ENCODE assay signal across 33 cellular contexts in genomic region chr11:103948331-103948730, GRCh38.
"Had no signal": no experiment of that assay in that cellular context is flagged by ENCODE, and none has a peak within 500 bp of the region (broad histone marks: within the 10 kb centered on the region; RNA-seq: fewer than 3 reads in every experiment).

No MANE protein-coding gene starts in this region.

- H3K27me3 ChIP-seq: left lung, pancreas, upper lobe of left lung, vagina had no signal

- H3K27ac Mint-ChIP-seq: activated CD4-positive, alpha-beta memory T cell treated with anti-CD3 and anti-CD28 coated beads, Interleukin-2, amount 10 ng/mL, durations not matched to agents 7 days and 5 days; activated CD4-positive, alpha-beta T cell treated with anti-CD3 and anti-CD28 coated beads, Interleukin-2, amount 10 ng/mL, durations not matched to agents 7 days and 5 days; activated naive CD4-positive, alpha-beta T cell treated with anti-CD3 and anti-CD28 coated beads, Interleukin-2, amount 10 ng/mL, durations not matched to agents 7 days and 5 days; activated naive CD8-positive, alpha-beta T cell treated with anti-CD3 and anti-CD28 coated beads, Interleukin-2, amount 10 ng/mL, durations not matched to agents 7 days and 5 days; activated T-cell treated with anti-CD3 and anti-CD28 coated beads, Interleukin-2, amount 50 U/mL, for 24 hours; stimulated activated memory B cell treated with anti-CD40 and anti-IgM and Interleukin-4, amounts not matched to agents 10 μg/mL and 1 μg/mL and 100 μg/mL, for 72 hours; stimulated activated naive CD8-positive, alpha-beta T cell treated with anti-CD3 and anti-CD28 coated beads, Interleukin-15, amount 100 ng/mL, for 72 hours; T-helper 1 cell treated with Interleukin-12 subunit alpha and Interleukin-12 subunit beta and Interleukin-4 antibody, amounts not matched to agents 30 μg/mL and 1 μg/mL, for 36 hours; WTC11 had no signal

- H3K4me1 ChIP-seq: left lung, pancreas, prostate gland, upper lobe of left lung, vagina had no signal

- H3K36me3 Mint-ChIP-seq: activated naive CD4-positive, alpha-beta T cell treated with anti-CD3 and anti-CD28 coated beads, Interleukin-2, amount 10 ng/mL, durations not matched to agents 7 days and 5 days; activated naive CD8-positive, alpha-beta T cell treated with anti-CD3 and anti-CD28 coated beads, Interleukin-2, amount 10 ng/mL, durations not matched to agents 7 days and 5 days; stimulated activated memory B cell treated with anti-CD40 and anti-IgM and Interleukin-4, amounts not matched to agents 10 μg/mL and 1 μg/mL and 100 μg/mL, for 72 hours had no signal

- DNase-seq: activated CD4-positive, alpha-beta memory T cell treated with anti-CD3 and anti-CD28 coated beads, Interleukin-2, amount 10 ng/mL, durations not matched to agents 7 days and 5 days; activated CD4-positive, alpha-beta T cell treated with anti-CD3 and anti-CD28 coated beads for 1 hour; activated CD4-positive, alpha-beta T cell treated with anti-CD3 and anti-CD28 coated beads, Interleukin-2, amount 10 ng/mL, durations not matched to agents 7 days and 5 days; activated CD8-positive, alpha-beta memory T cell treated with anti-CD3 and anti-CD28 coated beads, Interleukin-2, amount 50 U/mL, for 48 hours; activated gamma-delta T cell; activated naive CD4-positive, alpha-beta T cell treated with anti-CD3 and anti-CD28 coated beads, Interleukin-2, amount 10 ng/mL, durations not matched to agents 7 days and 5 days; activated naive CD8-positive, alpha-beta T cell treated with anti-CD3 and anti-CD28 coated beads, Interleukin-2, amount 10 ng/mL, durations not matched to agents 7 days and 5 days; activated T-cell treated with anti-CD3 and anti-CD28 coated beads, Interleukin-2, amount 50 U/mL, for 24 hours; amygdala; dermis blood vessel endothelial cell; effector CD4-positive, alpha-beta T cell; head of caudate nucleus; hypothalamus; kidney glomerular epithelial cell; left lung; nucleus accumbens; pancreas; retina; stimulated activated CD4-positive, alpha-beta T cell treated with anti-CD3 and anti-CD28 coated beads, Interleukin-12 subunit alpha, Interleukin-12 subunit beta, amount 100 ng/mL, for 4 hours; stimulated activated CD4-positive, alpha-beta T cell treated with anti-CD3 and anti-CD28 coated beads, Interleukin-4, amount 100 ng/mL, for 24 hours; stimulated activated naive CD8-positive, alpha-beta T cell treated with anti-CD3 and anti-CD28 coated beads, Interleukin-15, amount 100 ng/mL, for 72 hours; substantia nigra; SW 1271; T-helper 9 cell; upper lobe of left lung had no signal

- H3K9me3 Mint-ChIP-seq: activated CD4-positive, alpha-beta memory T cell treated with anti-CD3 and anti-CD28 coated beads, Interleukin-2, amount 10 ng/mL, durations not matched to agents 7 days and 5 days; activated CD4-positive, alpha-beta T cell treated with anti-CD3 and anti-CD28 coated beads, Interleukin-2, amount 10 ng/mL, durations not matched to agents 7 days and 5 days; activated naive CD4-positive, alpha-beta T cell treated with anti-CD3 and anti-CD28 coated beads, Interleukin-2, amount 10 ng/mL, durations not matched to agents 7 days and 5 days; activated naive CD8-positive, alpha-beta T cell treated with anti-CD3 and anti-CD28 coated beads, Interleukin-2, amount 10 ng/mL, durations not matched to agents 7 days and 5 days; activated T-cell treated with anti-CD3 and anti-CD28 coated beads, Interleukin-2, amount 50 U/mL, for 24 hours; neural crest cell; stimulated activated memory B cell treated with anti-CD40 and anti-IgM and Interleukin-4, amounts not matched to agents 10 μg/mL and 1 μg/mL and 100 μg/mL, for 72 hours; T-helper 1 cell treated with Interleukin-12 subunit alpha and Interleukin-12 subunit beta and Interleukin-4 antibody, amounts not matched to agents 30 μg/mL and 1 μg/mL, for 36 hours; WTC11 had no signal

- H3K4me1 Mint-ChIP-seq: activated CD4-positive, alpha-beta memory T cell treated with anti-CD3 and anti-CD28 coated beads, Interleukin-2, amount 10 ng/mL, durations not matched to agents 7 days and 5 days; activated CD4-positive, alpha-beta T cell treated with anti-CD3 and anti-CD28 coated beads, Interleukin-2, amount 10 ng/mL, durations not matched to agents 7 days and 5 days; activated naive CD4-positive, alpha-beta T cell treated with anti-CD3 and anti-CD28 coated beads, Interleukin-2, amount 10 ng/mL, durations not matched to agents 7 days and 5 days; activated naive CD8-positive, alpha-beta T cell treated with anti-CD3 and anti-CD28 coated beads, Interleukin-2, amount 10 ng/mL, durations not matched to agents 7 days and 5 days; neural crest cell; stimulated activated memory B cell treated with anti-CD40 and anti-IgM and Interleukin-4, amounts not matched to agents 10 μg/mL and 1 μg/mL and 100 μg/mL, for 72 hours; stimulated activated naive CD8-positive, alpha-beta T cell treated with anti-CD3 and anti-CD28 coated beads, Interleukin-15, amount 100 ng/mL, for 72 hours; WTC11 had no signal

- H3K4me3 ChIP-seq: left lung, lung, pancreas, prostate gland, skin epidermis, upper lobe of left lung, vagina had no signal

- H3K27ac ChIP-seq: left lung, prostate gland, skin epidermis, upper lobe of left lung, vagina had no signal

- H3K27me3 Mint-ChIP-seq: activated CD4-positive, alpha-beta memory T cell treated with anti-CD3 and anti-CD28 coated beads, Interleukin-2, amount 10 ng/mL, durations not matched to agents 7 days and 5 days; activated CD4-positive, alpha-beta T cell treated with anti-CD3 and anti-CD28 coated beads, Interleukin-2, amount 10 ng/mL, durations not matched to agents 7 days and 5 days; activated naive CD4-positive, alpha-beta T cell treated with anti-CD3 and anti-CD28 coated beads, Interleukin-2, amount 10 ng/mL, durations not matched to agents 7 days and 5 days; activated naive CD8-positive, alpha-beta T cell treated with anti-CD3 and anti-CD28 coated beads, Interleukin-2, amount 10 ng/mL, durations not matched to agents 7 days and 5 days; activated T-cell treated with anti-CD3 and anti-CD28 coated beads, Interleukin-2, amount 50 U/mL, for 24 hours; stimulated activated memory B cell treated with anti-CD40 and anti-IgM and Interleukin-4, amounts not matched to agents 10 μg/mL and 1 μg/mL and 100 μg/mL, for 72 hours; stimulated activated naive CD8-positive, alpha-beta T cell treated with anti-CD3 and anti-CD28 coated beads, Interleukin-15, amount 100 ng/mL, for 72 hours had no signal

- ATAC-seq: left lung; stimulated activated memory B cell treated with anti-CD40 and anti-IgM and Interleukin-4, amounts not matched to agents 10 μg/mL and 1 μg/mL and 100 μg/mL, for 72 hours; stimulated activated naive CD8-positive, alpha-beta T cell treated with anti-CD3 and anti-CD28 coated beads, Interleukin-15, amount 100 ng/mL, for 72 hours; WTC11 had no signal

- H3K9me3 ChIP-seq: left lung, pancreas, prostate gland, upper lobe of left lung, vagina had no signal

- H3K36me3 ChIP-seq: left lung, pancreas, prostate gland, upper lobe of left lung, vagina had no signal

- H3K4me3 Mint-ChIP-seq: activated CD4-positive, alpha-beta memory T cell treated with anti-CD3 and anti-CD28 coated beads, Interleukin-2, amount 10 ng/mL, durations not matched to agents 7 days and 5 days; activated CD4-positive, alpha-beta T cell treated with anti-CD3 and anti-CD28 coated beads, Interleukin-2, amount 10 ng/mL, durations not matched to agents 7 days and 5 days; activated naive CD4-positive, alpha-beta T cell treated with anti-CD3 and anti-CD28 coated beads, Interleukin-2, amount 10 ng/mL, durations not matched to agents 7 days and 5 days; activated naive CD8-positive, alpha-beta T cell treated with anti-CD3 and anti-CD28 coated beads, Interleukin-2, amount 10 ng/mL, durations not matched to agents 7 days and 5 days; activated T-cell treated with anti-CD3 and anti-CD28 coated beads, Interleukin-2, amount 50 U/mL, for 24 hours; neural crest cell; stimulated activated memory B cell treated with anti-CD40 and anti-IgM and Interleukin-4, amounts not matched to agents 10 μg/mL and 1 μg/mL and 100 μg/mL, for 72 hours; stimulated activated naive CD8-positive, alpha-beta T cell treated with anti-CD3 and anti-CD28 coated beads, Interleukin-15, amount 100 ng/mL, for 72 hours; T-helper 1 cell treated with Interleukin-12 subunit alpha and Interleukin-12 subunit beta and Interleukin-4 antibody, amounts not matched to agents 30 μg/mL and 1 μg/mL, for 36 hours; WTC11 had no signal
